Comparison of ENCODE assay signal across 8 cellular contexts in genomic region chr1:33256701-33257387, GRCh38. TPM values are rescaled to one million over a fixed set of nuclear protein-coding genes. Genes with fewer than 3 reads are reported as not detected.
DNase-seq lines count a peak whose midpoint lies in the region; ATAC-seq and TF ChIP-seq lines count a peak whose summit lies in the region.

No MANE protein-coding gene starts in this region.

- peak overlapping the region in 58 of 59 donors; percentile 23 to 92 (median 82) for H3K27ac ChIP-seq in dorsolateral prefrontal cortex

- TF ChIP-seq CTCF in dorsolateral prefrontal cortex (IDR thresholded peaks at IDR 0.05 in 54 of 56, conservative IDR thresholded peaks at IDR 0.05 in 2 of 56; ENCODE audit: low read depth in 1 of 56, partially characterized antibody in 56 of 56) (no peak), lower leg skin (IDR thresholded peaks at IDR 0.05) (no peak)

- intact Hi-C loops in dorsolateral prefrontal cortex (cut with DNase I) (loop anchor here (5.0 kb wide), 4 partner anchors 75 to 130 kb away; partner anchors contain the start of gene TRIM62 (in 2 of the 2)), lower leg skin (cut with DNase I; ENCODE audit: low total_unique reads) (no loop called here)

- no peaks in the 10 kb centered on the region for H3K27me3 ChIP-seq in dorsolateral prefrontal cortex

- ATAC-seq in HG02759 (IDR thresholded peaks at IDR 0.05; ENCODE audit: unreplicated experiment): peak; percentile 54
- no peak for ATAC-seq in HG02763 (IDR thresholded peaks at IDR 0.05; ENCODE audit: unreplicated experiment)

- DNase-seq in EL: peak; percentile 65
- peak; percentile 50 to 76 for DNase-seq in NCI-H526 (lab: John Stamatoyannopoulos, UW)
- DNase-seq in activated CD4-positive, alpha-beta T cell treated with anti-CD3 and anti-CD28 coated beads, Interleukin-2, amount 50 U/mL, for 48 hours: peak; percentile 45 to 62
- DNase-seq in dorsolateral prefrontal cortex: peak in 7 of 10 donors; percentile 26 to 53 (median 44)
- peak in 1 of 2 donors; percentile 90 for DNase-seq in lower leg skin (ENCODE audit: low spot score in 2 of 2)
- DNase-seq in stimulated activated CD4-positive, alpha-beta T cell treated with anti-CD3 and anti-CD28 coated beads, Interleukin-4, amount 100 ng/mL, for 1 hour: peak; percentile 58

- WGBS in lower leg skin, 2 donors: 0 to 1% methylated on average over 27 to 45 of the region's 62 CpGs

- peak overlapping the region; percentile 36 to 85 (median 74) for H3K4me3 ChIP-seq in dorsolateral prefrontal cortex
- peak overlapping the region; percentile 44 for H3K4me3 ChIP-seq in lower leg skin (ENCODE audit: low read depth, poor library complexity, severe bottlenecking)

- no peak for TF ChIP-seq POLR2A in lower leg skin (IDR thresholded peaks at IDR 0.05)

RNA-seq across cellular contexts. Expression of gene ZNF362, which starts 0.6 kb away (rescaled TPM):
- total RNA-seq in dorsolateral prefrontal cortex (10 to 100 TPM; 27.3 to 59.9 (median 41.1) TPM), lower leg skin (10 to 100 TPM in 3 of 4 donors, 1 to 10 TPM in 1; 7.0 to 24.3 (median 19.9) TPM)
